ENCODE assay signal across 9 cellular contexts in the genomic region with DNA sequence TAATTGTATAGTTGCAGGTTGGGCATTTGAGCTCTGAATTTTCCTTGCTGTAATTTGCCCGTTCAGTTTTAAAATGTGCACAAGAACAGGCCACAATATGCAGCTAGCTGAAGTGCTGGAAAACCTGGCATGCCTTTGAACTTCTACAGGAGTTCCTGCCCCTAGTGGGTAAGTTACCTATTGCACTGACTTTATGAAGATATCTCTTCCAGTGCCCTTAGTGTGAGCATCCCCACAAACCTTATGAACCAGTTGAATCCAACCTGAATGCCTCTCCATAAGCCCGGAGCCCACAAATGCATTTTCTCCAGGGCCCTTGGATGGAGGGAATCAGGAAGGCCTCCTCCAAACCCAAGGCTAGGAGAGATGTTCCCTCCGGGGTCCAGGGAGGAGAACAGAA.
DNase-seq lines count a peak whose midpoint lies in the region; ATAC-seq and TF ChIP-seq lines count a peak whose summit lies in the region.
"Had no signal": no experiment of that assay in that cellular context is flagged by ENCODE, and none has a peak within 500 bp of the region (broad histone marks: within the 10 kb centered on the region; RNA-seq: fewer than 3 reads in every experiment).

No MANE protein-coding gene starts in this region.

- peak; percentile 41 for TF ChIP-seq CTCF in 22Rv1 (IDR thresholded peaks at IDR 0.05)
- TF ChIP-seq CTCF in GM12873 (IDR thresholded peaks at IDR 0.05; ENCODE audit: insufficient read depth, low read depth, low read length, missing control alignments), result peak; percentile 66
- TF ChIP-seq CTCF in OCI-LY7 (conservative IDR thresholded peaks at IDR 0.05; ENCODE audit: low read length), result peak; percentile 72

- DNase-seq in OCI-LY7 (ENCODE audit: low spot score) (peak; percentile 45), erythroblast (lab: John Stamatoyannopoulos, UW) (peak; percentile 19 to 32), MG63 (no peak), midbrain (lab: John Stamatoyannopoulos, UW) (no peak)
- DNase-seq in effector CD8-positive, alpha-beta T cell (lab: John Stamatoyannopoulos, UW), result no peak
- no peak for DNase-seq in effector memory CD8-positive, alpha-beta T cell
- DNase-seq: activated T-cell treated with anti-CD3 and anti-CD28 coated beads, Interleukin-2, amount 50 U/mL, for 72 hours had no signal

- H2AFZ ChIP-seq in OCI-LY7 (ENCODE audit: low read length), result no peak overlapping the region

- peaks cover 34% of the 10 kb centered on the region; the same call in 1 of the 2 replicates for H3K36me3 ChIP-seq in OCI-LY7 (ENCODE audit: insufficient read depth, low read length)
- H3K36me3 ChIP-seq in MG63, result peaks cover 63% of the 10 kb centered on the region

- no peaks in the 10 kb centered on the region for H3K27me3 ChIP-seq in MG63

- peaks cover 2 to 23% of the 10 kb centered on the region in 2 donors for H3K4me1 Mint-ChIP-seq in effector memory CD8-positive, alpha-beta T cell (ENCODE audit: low read depth in 2 of 2)

- H3K4me3 Mint-ChIP-seq in effector memory CD8-positive, alpha-beta T cell, result no peak overlapping the region
- H3K4me3 Mint-ChIP-seq: activated T-cell treated with anti-CD3 and anti-CD28 coated beads, Interleukin-2, amount 50 U/mL, for 72 hours had no signal

- no peak overlapping the region for H3K27ac Mint-ChIP-seq in effector memory CD8-positive, alpha-beta T cell

- POLR2A ChIA-PET in OCI-LY7 (lab: Charles Lee), result interaction anchor here (1.0 kb wide), 1 partner anchor 12 kb away, joined by 4 read pairs; no protein-coding TSS in a partner anchor

- H3K9me3 ChIP-seq in OCI-LY7 (ENCODE audit: low read length) (no peaks in the 10 kb centered on the region), MG63 (no peaks in the 10 kb centered on the region)

- no peak for TF ChIP-seq POLR2A in erythroblast (IDR thresholded peaks at IDR 0.05; ENCODE audit: low read length)

- intact Hi-C loops in OCI-LY7 (cut with micrococcal nuclease; ENCODE audit: unreplicated experiment), result no loop called here

- no peaks in the 10 kb centered on the region for H3K79me2 ChIP-seq in OCI-LY7 (ENCODE audit: insufficient read depth, low read depth, low read length)

- BruUV-seq in OCI-LY7 (replicated peaks; lab: Mats Ljungman, UMichigan), result no TSS peak

- CTCF ChIA-PET in OCI-LY7 (lab: Charles Lee; ENCODE audit: unreplicated experiment), result interaction anchor here (0.6 kb wide), 1 partner anchor 196 kb away, joined by 3 read pairs; a partner anchor contains a TSS

- H3K4me3 ChIP-seq in OCI-LY7 (ENCODE audit: low read depth, low read length, poor library complexity, severe bottlenecking) (no peak overlapping the region), MG63 (no peak overlapping the region)

- H4K20me1 ChIP-seq in OCI-LY7 (ENCODE audit: insufficient read depth, low read length), result no peaks in the 10 kb centered on the region

- peaks cover 17% of the 10 kb centered on the region for H3K4me1 ChIP-seq in OCI-LY7 (ENCODE audit: insufficient read depth, low read length, poor library complexity, severe bottlenecking)

- H3K27me3 Mint-ChIP-seq in effector memory CD8-positive, alpha-beta T cell, result no peaks in the 10 kb centered on the region

- no peak for ATAC-seq in effector memory CD8-positive, alpha-beta T cell (replicated peaks)
- ATAC-seq: activated T-cell treated with anti-CD3 and anti-CD28 coated beads, Interleukin-2, amount 50 U/mL, for 72 hours had no signal

- H3K27ac ChIP-seq in 22Rv1, result no peak overlapping the region
- no peak overlapping the region for H3K27ac ChIP-seq in OCI-LY7 (ENCODE audit: low read depth, low read length, poor library complexity, severe bottlenecking)

- H3K9me3 Mint-ChIP-seq in effector memory CD8-positive, alpha-beta T cell, result no peaks in the 10 kb centered on the region
- H3K9me3 Mint-ChIP-seq: activated T-cell treated with anti-CD3 and anti-CD28 coated beads, Interleukin-2, amount 50 U/mL, for 72 hours had no signal

- H3K36me3 Mint-ChIP-seq in effector memory CD8-positive, alpha-beta T cell (ENCODE audit: insufficient read depth), result no peaks in the 10 kb centered on the region

- no peak overlapping the region for H3K4me2 ChIP-seq in OCI-LY7 (ENCODE audit: low read length)

- no peaks in the 10 kb centered on the region for H3K9me2 ChIP-seq in OCI-LY7 (ENCODE audit: insufficient read depth, low read length)

Comparison
In these comparisons a context has a peak if more than half of its experiments do, and no peak if none do; other contexts are left out.
1. DNase-seq: peak in OCI-LY7 (single experiment) and erythroblast (2 of 2); none in effector CD8-positive, alpha-beta T cell (single experiment), MG63 (single experiment), effector memory CD8-positive, alpha-beta T cell (0 of 3) and midbrain (single experiment).
2. Peak in every context shown above with its lines, with median percentiles within 50 percentile points of each other: CTCF ChIP-seq.